Comparison of ENCODE assay signal across 1 cellular context in the genomic region with DNA sequence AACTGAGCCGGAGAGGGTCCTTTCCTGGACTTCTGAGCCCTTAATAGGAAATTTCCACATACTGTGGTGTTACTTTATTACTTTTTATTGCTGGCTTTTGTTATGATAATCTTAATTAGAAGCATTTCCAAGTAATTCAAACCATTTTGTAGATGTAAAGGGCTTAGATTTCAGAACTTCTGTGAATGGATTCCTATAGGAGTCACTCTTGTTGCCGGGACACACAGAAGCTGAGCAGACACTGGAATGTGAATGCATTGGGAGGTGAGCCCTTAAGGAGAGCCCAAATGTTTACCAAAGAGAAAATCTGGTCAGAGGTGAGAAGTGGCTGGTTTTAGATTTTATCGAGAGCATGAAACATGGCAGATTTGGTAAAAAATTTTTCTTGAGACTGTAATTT.
TF ChIP-seq lines count a peak whose summit lies in the region.

No MANE protein-coding gene starts in this region.

TF ChIP-seq in WTC11, 78 proteins besides CTCF, POLR2A, EP300 and RAD21 (continued from another document):
- TF ChIP-seq, protein P1, sequence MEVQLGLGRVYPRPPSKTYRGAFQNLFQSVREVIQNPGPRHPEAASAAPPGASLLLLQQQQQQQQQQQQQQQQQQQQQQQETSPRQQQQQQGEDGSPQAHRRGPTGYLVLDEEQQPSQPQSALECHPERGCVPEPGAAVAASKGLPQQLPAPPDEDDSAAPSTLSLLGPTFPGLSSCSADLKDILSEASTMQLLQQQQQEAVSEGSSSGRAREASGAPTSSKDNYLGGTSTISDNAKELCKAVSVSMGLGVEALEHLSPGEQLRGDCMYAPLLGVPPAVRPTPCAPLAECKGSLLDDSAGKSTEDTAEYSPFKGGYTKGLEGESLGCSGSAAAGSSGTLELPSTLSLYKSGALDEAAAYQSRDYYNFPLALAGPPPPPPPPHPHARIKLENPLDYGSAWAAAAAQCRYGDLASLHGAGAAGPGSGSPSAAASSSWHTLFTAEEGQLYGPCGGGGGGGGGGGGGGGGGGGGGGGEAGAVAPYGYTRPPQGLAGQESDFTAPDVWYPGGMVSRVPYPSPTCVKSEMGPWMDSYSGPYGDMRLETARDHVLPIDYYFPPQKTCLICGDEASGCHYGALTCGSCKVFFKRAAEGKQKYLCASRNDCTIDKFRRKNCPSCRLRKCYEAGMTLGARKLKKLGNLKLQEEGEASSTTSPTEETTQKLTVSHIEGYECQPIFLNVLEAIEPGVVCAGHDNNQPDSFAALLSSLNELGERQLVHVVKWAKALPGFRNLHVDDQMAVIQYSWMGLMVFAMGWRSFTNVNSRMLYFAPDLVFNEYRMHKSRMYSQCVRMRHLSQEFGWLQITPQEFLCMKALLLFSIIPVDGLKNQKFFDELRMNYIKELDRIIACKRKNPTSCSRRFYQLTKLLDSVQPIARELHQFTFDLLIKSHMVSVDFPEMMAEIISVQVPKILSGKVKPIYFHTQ (CRISPR knock-in tag; IDR thresholded peaks at IDR 0.05): no peak
- TF ChIP-seq SMAD4 (CRISPR knock-in tag; IDR thresholded peaks at IDR 0.05): no peak
- no peak for TF ChIP-seq NR3C1 (CRISPR knock-in tag; conservative IDR thresholded peaks at IDR 0.05; ENCODE audit: low read depth)
- no peak for TF ChIP-seq NFE2L1 (CRISPR knock-in tag; IDR thresholded peaks at IDR 0.05)
- TF ChIP-seq ZNF138 (CRISPR knock-in tag; conservative IDR thresholded peaks at IDR 0.05): no peak
- TF ChIP-seq, protein P2, sequence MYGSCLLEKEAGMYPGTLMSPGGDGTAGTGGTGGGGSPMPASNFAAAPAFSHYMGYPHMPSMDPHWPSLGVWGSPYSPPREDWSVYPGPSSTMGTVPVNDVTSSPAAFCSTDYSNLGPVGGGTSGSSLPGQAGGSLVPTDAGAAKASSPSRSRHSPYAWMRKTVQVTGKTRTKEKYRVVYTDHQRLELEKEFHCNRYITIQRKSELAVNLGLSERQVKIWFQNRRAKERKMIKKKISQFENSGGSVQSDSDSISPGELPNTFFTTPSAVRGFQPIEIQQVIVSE (CRISPR knock-in tag; IDR thresholded peaks at IDR 0.05; ENCODE audit: borderline replicate concordance): no peak
- TF ChIP-seq IRF2 (CRISPR knock-in tag; IDR thresholded peaks at IDR 0.05; ENCODE audit: borderline replicate concordance, low read depth): no peak
